In the genomic region with DNA sequence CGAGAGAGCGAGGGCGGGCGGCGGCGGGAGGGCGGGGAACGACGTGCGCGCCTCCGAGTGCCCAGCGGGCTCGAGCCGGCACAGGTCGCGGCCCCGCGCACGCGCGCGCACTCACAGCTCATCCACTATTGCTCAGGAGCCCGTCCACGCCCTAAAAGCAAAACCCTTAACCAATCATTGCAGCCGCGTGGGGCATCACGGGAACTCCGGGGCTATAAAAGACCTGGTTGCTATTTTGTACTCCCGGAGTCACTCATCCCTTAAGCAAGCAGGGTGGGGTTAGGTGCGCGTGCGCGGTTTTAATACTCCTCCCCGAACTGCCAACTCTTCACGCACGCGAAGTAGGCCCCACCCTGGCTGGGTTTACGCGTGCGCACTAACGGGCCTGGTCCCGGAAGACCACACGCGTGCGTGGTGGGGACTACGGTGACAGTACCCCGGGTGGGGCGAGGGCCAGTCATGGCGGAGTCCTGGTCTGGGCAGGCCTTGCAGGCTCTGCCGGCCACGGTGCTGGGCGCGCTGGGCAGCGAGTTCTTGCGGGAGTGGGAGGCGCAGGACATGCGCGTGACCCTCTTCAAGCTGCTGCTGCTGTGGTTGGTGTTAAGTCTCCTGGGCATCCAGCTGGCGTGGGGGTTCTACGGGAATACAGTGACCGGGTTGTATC, we compare ENCODE assay signal across 8 cellular contexts. TPM values are rescaled to one million over a fixed set of nuclear protein-coding genes. Genes with fewer than 3 reads are reported as not detected.
A peak's percentile ranks its signal among the peaks of the same experiment; 100 is the strongest.
DNase-seq lines count a peak whose midpoint lies in the region; ATAC-seq and TF ChIP-seq lines count a peak whose summit lies in the region.

A gene (minus strand): TSS at position 9 of the 664 bp plus-strand sequence. CDS start 36,387 bp downstream, outside the sequence.
A gene with protein sequence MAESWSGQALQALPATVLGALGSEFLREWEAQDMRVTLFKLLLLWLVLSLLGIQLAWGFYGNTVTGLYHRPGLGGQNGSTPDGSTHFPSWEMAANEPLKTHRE (plus strand): TSS at position 456 of the 664 bp plus-strand sequence. CDS start 4 bp downstream, at position 460.

- ATAC-seq in HG02870 (IDR thresholded peaks at IDR 0.05; ENCODE audit: unreplicated experiment) (peak; percentile 82), heart right ventricle (peak; percentile 94 to 97 (median 96)), upper lobe of left lung (ENCODE audit: low FRiP score in 2 of 2) (peak; percentile 96 to 98)

- DNase-seq in GM13976 (ENCODE audit: low spot score) = peak; percentile 99
- peak; percentile 96 for DNase-seq in NCI-H146 treated with DMSO at 0.1 percent for 48 hours (lab: John Stamatoyannopoulos, UW; ENCODE audit: unreplicated experiment)
- peak; percentile 100 for DNase-seq in amniotic epithelial cell (ENCODE audit: low read depth)
- DNase-seq in heart right ventricle = peak; percentile 99 to 100
- peak; percentile 97 to 100 (median 99) for DNase-seq in posterior cingulate gyrus
- DNase-seq in upper lobe of left lung = peak; percentile 100

- peak; percentile 76 to 96 (median 90) for TF ChIP-seq POLR2A in upper lobe of left lung (IDR thresholded peaks at IDR 0.05)

- peak in 1 of 4 donors; percentile 65 for TF ChIP-seq EP300 in upper lobe of left lung (IDR thresholded peaks at IDR 0.05)

- H3K9me3 ChIP-seq in heart right ventricle (no peaks in the 10 kb centered on the region), upper lobe of left lung (no peaks in the 10 kb centered on the region)

- peaks cover 0 to 34% (median 13%) of the 10 kb centered on the region in 9 donors for H3K36me3 ChIP-seq in heart right ventricle
- H3K36me3 ChIP-seq in upper lobe of left lung = peaks cover 0 to 22% (median 4%) of the 10 kb centered on the region in 4 donors

- in situ Hi-C loops in GM13976 (cut with MboI; ENCODE audit: low sequenced_read_pairs, unreplicated experiment) = no loop called here

- H3K27ac ChIP-seq in heart right ventricle (peak within 1 kb of the TSS; percentile 95 to 99 (median 98)), upper lobe of left lung (peak within 1 kb of the TSS; percentile 97 to 100 (median 98))

- no peaks in the 10 kb centered on the region for H3K27me3 ChIP-seq in heart right ventricle
- no peaks in the 10 kb centered on the region for H3K27me3 ChIP-seq in upper lobe of left lung

- H3K4me3 ChIP-seq in heart right ventricle = peak within 1 kb of the TSS; percentile 73 to 99 (median 91)
- H3K4me3 ChIP-seq in upper lobe of left lung = peak within 1 kb of the TSS; percentile 70 to 93 (median 89)

- TF ChIP-seq CTCF in GM13976 (IDR thresholded peaks at IDR 0.05; ENCODE audit: borderline replicate concordance, control extremely low read depth, extremely low read depth, insufficient read depth, missing control alignments) (no peak), heart right ventricle (IDR thresholded peaks at IDR 0.05) (no peak), upper lobe of left lung (IDR thresholded peaks at IDR 0.05) (peak in 1 of 6 experiments; percentile 40)

- WGBS in heart right ventricle, 2 donors = 0 to 1% methylated on average over 50 to 61 of the region's 62 CpGs
- WGBS in upper lobe of left lung, 2 donors = 1% methylated on average over 22 of the region's 62 CpGs; no CpG with 5 or more reads in 1 of the 2 donors

- H3K4me1 ChIP-seq in heart right ventricle (peaks cover 11 to 78% (median 68%) of the 10 kb centered on the region in 9 donors), upper lobe of left lung (peaks cover 68 to 78% (median 70%) of the 10 kb centered on the region in 4 donors)

- intact Hi-C loops in T-helper 1 cell treated with Interleukin-12 subunit alpha and Interleukin-12 subunit beta and Interleukin-4 antibody, amounts not matched to agents 30 ng/mL and 1 ng/mL, for 36 hours (cut with micrococcal nuclease) = loop anchor here (1.0 to 10.0 kb wide), 15 partner anchors 17 to 1323 kb away; a partner anchor contains a TSS
- intact Hi-C loops in heart right ventricle (cut with DNase I) = loop anchor here in 8 of 10 donors (1.0 to 5.0 kb wide), 5 partner anchors 53 to 72 kb away; a partner anchor contains a TSS
- intact Hi-C loops in posterior cingulate gyrus (cut with DNase I) = loop anchor here (1.0 kb wide), 2 partner anchors 54 to 58 kb away; a partner anchor contains a TSS

RNA-seq across cellular contexts. Expression of the first gene that starts in this region (rescaled TPM):
- total RNA-seq in T-helper 1 cell treated with Interleukin-12 subunit alpha and Interleukin-12 subunit beta and Interleukin-4 antibody, amounts not matched to agents 30 ng/mL and 1 ng/mL, for 36 hours = 420 and 425 TPM in 2 replicates
- 100 to 1,000 TPM; 226 to 335 (median 250) TPM for total RNA-seq in heart right ventricle
- polyA plus RNA-seq in heart right ventricle = 100 to 1,000 TPM; 139 to 291 TPM
- total RNA-seq in upper lobe of left lung = 100 to 1,000 TPM; 206 to 611 (median 456) TPM

RNA-seq across cellular contexts. Expression of the second gene that starts in this region (rescaled TPM):
- 21.6 and 24.1 TPM in 2 replicates for total RNA-seq in T-helper 1 cell treated with Interleukin-12 subunit alpha and Interleukin-12 subunit beta and Interleukin-4 antibody, amounts not matched to agents 30 ng/mL and 1 ng/mL, for 36 hours
- total RNA-seq in heart right ventricle = 10 to 100 TPM; 13.9 to 22.6 (median 17.6) TPM
- 10 to 100 TPM; 16.5 to 19.0 TPM for polyA plus RNA-seq in heart right ventricle
- 10 to 100 TPM; 21.8 to 52.3 (median 39.5) TPM for total RNA-seq in upper lobe of left lung

Comparison
In these comparisons a context has a peak if more than half of its experiments do, and no peak if none do; other contexts are left out.
1. Peak in every context shown above with its lines: DNase-seq, ATAC-seq, H3K4me3 ChIP-seq and H3K27ac ChIP-seq.